ENCODE assay signal across 8 cellular contexts in the genomic region with DNA sequence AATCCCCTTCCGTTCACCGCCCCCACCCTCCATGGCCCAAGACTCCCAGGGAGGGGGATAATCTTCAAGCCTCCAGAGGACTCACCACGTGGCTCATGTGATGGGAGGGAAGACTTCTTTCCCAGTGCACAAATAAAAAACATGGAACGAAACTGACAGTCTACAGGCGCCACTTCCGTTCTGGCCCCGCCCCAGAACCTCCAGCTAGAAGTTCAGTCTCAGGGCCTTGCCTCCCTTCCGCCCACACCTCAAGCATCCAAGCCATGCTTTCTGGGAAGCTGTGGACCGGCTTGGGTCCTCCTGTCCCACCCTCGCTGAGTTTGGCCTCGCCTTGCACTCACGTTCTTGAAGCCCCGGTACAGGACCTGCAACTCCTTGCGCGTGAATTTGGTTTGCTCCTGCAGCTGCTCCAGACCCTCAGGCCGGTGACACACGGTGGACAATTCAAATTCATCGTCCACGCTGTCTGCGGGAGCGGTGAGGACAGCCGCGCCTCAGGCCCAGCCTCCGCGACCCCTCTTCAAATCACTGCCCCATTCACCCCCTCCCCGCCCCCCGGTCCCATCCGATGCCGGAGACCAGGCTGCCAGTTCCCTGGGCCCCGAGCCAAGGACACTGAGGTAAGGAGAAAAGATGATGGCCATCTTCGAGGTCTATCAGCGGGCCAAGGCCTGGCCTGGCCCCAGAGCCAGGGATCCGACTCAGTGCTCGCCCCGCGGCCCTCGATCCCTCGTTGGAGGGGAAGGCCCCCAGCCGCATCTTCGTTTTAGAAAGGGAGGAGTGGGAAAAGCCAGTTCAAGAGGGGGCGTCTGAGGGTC. TPM values are rescaled to one million over a fixed set of nuclear protein-coding genes. Genes with fewer than 3 reads are reported as not detected.
DNase-seq lines count a peak whose midpoint lies in the region; ATAC-seq, FAIRE-seq and TF ChIP-seq lines count a peak whose summit lies in the region.
"Had no signal": no experiment of that assay in that cellular context is flagged by ENCODE, and none has a peak within 500 bp of the region (broad histone marks: within the 10 kb centered on the region; RNA-seq: fewer than 3 reads in every experiment).

No MANE protein-coding gene starts in this region.

- POLR2A ChIA-PET in GM12878 (lab: Charles Lee) = interaction anchor here (0.5 to 4.5 kb wide), 3 partner anchors 9 to 12 kb away, joined by 3 to 33 read pairs (median 5); partner anchors contain the start of gene OGA

- H3K27me3 ChIP-seq in HUES48 (ENCODE audit: control insufficient read depth, insufficient read depth, low read length) (no peaks in the 10 kb centered on the region), GM12878 (replicated peaks in 1 of 2; ENCODE audit: control insufficient read depth in 2 of 2, insufficient read depth in 2 of 2, low read length in 1 of 2) (no peaks in the 10 kb centered on the region), stomach (no peaks in the 10 kb centered on the region)

- no peak for TF ChIP-seq RAD21 in GM12878 (IDR thresholded peaks at IDR 0.05; ENCODE audit: insufficient read depth, low read depth, low read length)

- DNase-seq in GM12878 (ENCODE audit: low read depth, low spot score) (no peak), left kidney (ENCODE audit: low read depth, low spot score) (peak; percentile 24), stomach (no peak), HK-2 (ENCODE audit: unreplicated experiment) (no peak), SIG-M5 treated with dmso at 0.1 percent for 504 hours (lab: John Stamatoyannopoulos, UW; ENCODE audit: unreplicated experiment) (no peak)
- DNase-seq: NCI-H446 had no signal

- TF ChIP-seq CTCF in GM12878 (IDR thresholded peaks at IDR 0.05 in 2 of 3, conservative IDR thresholded peaks at IDR 0.05 in 1 of 3; ENCODE audit: control insufficient read depth in 2 of 3, extremely low read depth in 1 of 3, insufficient read depth in 1 of 3, low read depth in 3 of 3, low read length in 3 of 3) = no peak
- no peak for TF ChIP-seq CTCF in stomach (IDR thresholded peaks at IDR 0.05)

- no peak for TF ChIP-seq POLR2A in GM12878 (IDR thresholded peaks at IDR 0.05; ENCODE audit: low read depth, low read length)
- TF ChIP-seq POLR2A in stomach (IDR thresholded peaks at IDR 0.05) = no peak

- H3K4me1 ChIP-seq in HUES48 (ENCODE audit: control insufficient read depth, insufficient read depth, low read length) (no peaks in the 10 kb centered on the region; the same call in 1 of the 2 replicates), GM12878 (ENCODE audit: control insufficient read depth, insufficient read depth, low read length) (peaks cover 19% of the 10 kb centered on the region), stomach (peaks cover 17 to 36% (median 25%) of the 10 kb centered on the region in 4 donors)

- H3K9ac ChIP-seq in HUES48 (ENCODE audit: low read depth, low read length) (no peak overlapping the region), GM12878 (ENCODE audit: control insufficient read depth, insufficient read depth, low read length) (no peak overlapping the region)

- 75% methylated on average over 40 of the region's 41 CpGs for WGBS in GM12878 (ENCODE audit: insufficient coverage, insufficient replicate concordance, low lambda C conversion rate, missing lambda C conversion rate)
- 55 to 67% (median 63%) methylated on average over 38 to 41 of the region's 41 CpGs for WGBS in stomach, 5 donors

- no TSS peak for BruUV-seq in GM12878 (replicated peaks; lab: Mats Ljungman, UMichigan)

- H3K4me3 ChIP-seq in HUES48 (ENCODE audit: low read depth, low read length) (peak overlapping the region; percentile 55), GM12878 (no peak overlapping the region), stomach (peak overlapping the region; percentile 50 to 68 (median 56))

- no peaks in the 10 kb centered on the region for H3K79me2 ChIP-seq in GM12878 (ENCODE audit: control insufficient read depth, insufficient read depth, low read length)

- H3K27ac ChIP-seq in HUES48 (ENCODE audit: low read depth, low read length) (no peak overlapping the region), GM12878 (ENCODE audit: control insufficient read depth, insufficient read depth) (no peak overlapping the region), stomach (peak overlapping the region in 2 of 5 donors; percentile 48 to 81)

- CTCF ChIA-PET in GM12878 (lab: Yijun Ruan, JAX) = no interaction called here

- ATAC-seq in GM12878 (no peak), HG03175 (IDR thresholded peaks at IDR 0.05; ENCODE audit: unreplicated experiment) (no peak)

- SMC1A ChIA-PET in GM12878 (lab: Charles Lee; ENCODE audit: uncharacterized antibody, unreplicated experiment) = interaction anchor here (0.6 to 2.2 kb wide), 6 partner anchors 10 to 226 kb away, joined by 3 to 13 read pairs (median 4); partner anchors contain the start of gene OGA

- no peak for FAIRE-seq in GM12878 (lab: Jason Lieb, UNC)

- H3K9me3 ChIP-seq in HUES48 (ENCODE audit: control insufficient read depth, insufficient read depth, low read length) (no peaks in the 10 kb centered on the region), GM12878 (replicated peaks; ENCODE audit: control insufficient read depth, insufficient read depth, low read length) (no peaks in the 10 kb centered on the region), stomach (no peaks in the 10 kb centered on the region)

- intact Hi-C loops in GM12878 (cut with micrococcal nuclease; ENCODE audit: unreplicated experiment) = no loop called here
- intact Hi-C loops in stomach (cut with DNase I; ENCODE audit: low total_unique reads) = no loop called here

- H3K36me3 ChIP-seq in HUES48 (ENCODE audit: control insufficient read depth, insufficient read depth, low read length) (0 out of 2 replicates have a peak, but pooled peaks cover 3% of the 10 kb centered on the region), GM12878 (ENCODE audit: control insufficient read depth in 2 of 2, insufficient read depth in 2 of 2, low read length in 1 of 2) (peaks cover 0 to 4% of the 10 kb centered on the region in 2 experiments; a peak in 1 of 4 replicates), stomach (peaks cover 0 to 12% (median 8%) of the 10 kb centered on the region in 4 donors)

- H2AFZ ChIP-seq in GM12878 (ENCODE audit: control insufficient read depth, low read depth, low read length) = no peak overlapping the region

- in situ Hi-C loops in GM12878 (cut with MboI) = no loop called here

- no peaks in the 10 kb centered on the region for H4K20me1 ChIP-seq in GM12878 (ENCODE audit: control insufficient read depth, insufficient read depth)

- peak overlapping the region; percentile 85; the same call in 1 of the 2 replicates for H3K4me2 ChIP-seq in GM12878 (ENCODE audit: control insufficient read depth, insufficient read depth)

- TF ChIP-seq EP300 in GM12878 (IDR thresholded peaks at IDR 0.05; ENCODE audit: borderline replicate concordance in 1 of 2, control insufficient read depth in 1 of 2, low read depth in 2 of 2, low read length in 2 of 2) (no peak), stomach (IDR thresholded peaks at IDR 0.05) (no peak)

- RAD21 ChIA-PET in GM12878 (lab: Charles Lee; ENCODE audit: unreplicated experiment) = interaction anchor here (0.7 to 1.5 kb wide), 7 partner anchors 10 to 180 kb away, joined by 3 to 15 read pairs (median 5); partner anchors contain the start of gene OGA

RNA-seq across cellular contexts. Expression of gene OGA, which starts 10.7 kb away (rescaled TPM):
- total RNA-seq in GM12878 (2013; cell fraction: nucleolus; rRNA removed) = 764 and 795 TPM in 2 replicates
- total RNA-seq in GM12878 (2014; rRNA removed) (82.5 and 101 TPM in 2 replicates), GM12878 (2014; rRNA removed; fragmentation: Illumina TruSeq; extraction: Trizol) (107 and 115 TPM in 2 replicates), GM12878 (2021) (75.1 and 87.8 TPM in 2 replicates), stomach (100 to 1,000 TPM; 123 to 312 (median 233) TPM)
- 114 TPM for polyA plus RNA-seq in GM12878 (2011; ENCODE audit: low read depth)
- polyA plus RNA-seq in GM12878 (2011; rRNA removed) (145 and 214 TPM in 2 replicates), GM12878 (2014; fragmentation: Illumina TruSeq; extraction: Trizol) (111 and 154 TPM in 2 replicates), GM12878 (2014; fragmentation: Nextera tagmentation; extraction: Ambion mirVana) (10 to 100 TPM; 23.0 to 28.3 TPM), GM12878 (2014; rRNA removed) (81.0 and 90.3 TPM in 2 replicates), GM12878 (2016; fragmentation: Nextera tagmentation; extraction: Ambion mirVana) (10 to 100 TPM; 54.3 to 57.9 TPM), stomach (10 to 100 TPM; 18.9 to 41.7 (median 28.0) TPM)
- polyA plus RNA-seq in GM12878 (2011; cell fraction: cytosol; rRNA removed) = 40.0 and 48.8 TPM in 2 replicates
- 145 and 164 TPM in 2 replicates for polyA plus RNA-seq in GM12878 (2011; cell fraction: nucleus; rRNA removed)
- 134 and 139 TPM in 2 replicates for polyA plus RNA-seq in GM12878 (2012)
- polyA minus RNA-seq in GM12878 (2011; rRNA and poly(A)+ RNA removed) = 82.2 and 106 TPM in 2 replicates
- 43.4 and 46.9 TPM in 2 replicates for polyA minus RNA-seq in GM12878 (2011; cell fraction: cytosol; rRNA and poly(A)+ RNA removed)
- 57.9 and 58.9 TPM in 2 replicates for polyA minus RNA-seq in GM12878 (2011; cell fraction: nucleus; rRNA and poly(A)+ RNA removed)

RNA-seq across cellular contexts. Expression of gene KCNIP2, which starts 14.7 kb away (rescaled TPM):
- 32.3 and 34.5 TPM in 2 replicates for total RNA-seq in GM12878 (2013; cell fraction: nucleolus; rRNA removed)
- total RNA-seq in GM12878 (2014; rRNA removed) = 1.0 and 1.5 TPM in 2 replicates
- total RNA-seq in GM12878 (2014; rRNA removed; fragmentation: Illumina TruSeq; extraction: Trizol) = 1.3 and 1.4 TPM in 2 replicates
- 1.8 and 3.6 TPM in 2 replicates for total RNA-seq in GM12878 (2021)
- polyA plus RNA-seq in GM12878 (2011; ENCODE audit: low read depth) = 3.4 TPM
- polyA plus RNA-seq in GM12878 (2011; rRNA removed) = 3.4 and 4.3 TPM in 2 replicates
- polyA plus RNA-seq in GM12878 (2011; cell fraction: cytosol; rRNA removed) = 2.8 and 3.5 TPM in 2 replicates
- polyA plus RNA-seq in GM12878 (2011; cell fraction: nucleus; rRNA removed) = 19.1 and 26.5 TPM in 2 replicates
- 4.7 and 5.4 TPM in 2 replicates for polyA plus RNA-seq in GM12878 (2012)
- 2.6 and 2.7 TPM in 2 replicates for polyA plus RNA-seq in GM12878 (2014; fragmentation: Illumina TruSeq; extraction: Trizol)
- polyA plus RNA-seq in GM12878 (2014; fragmentation: Nextera tagmentation; extraction: Ambion mirVana) = 1 to 10 TPM in 1 of 2 experiments, under 1 TPM in 1; 0.46 to 1.3 TPM
- 2.1 and 2.3 TPM in 2 replicates for polyA plus RNA-seq in GM12878 (2014; rRNA removed)
- polyA plus RNA-seq in GM12878 (2016; fragmentation: Nextera tagmentation; extraction: Ambion mirVana) = 1 to 10 TPM; 1.3 to 1.8 TPM
- 3.3 and 3.5 TPM in 2 replicates for polyA minus RNA-seq in GM12878 (2011; rRNA and poly(A)+ RNA removed)
- 1.2 TPM in 1 of 2 replicates, not detected in the other for polyA minus RNA-seq in GM12878 (2011; cell fraction: cytosol; rRNA and poly(A)+ RNA removed)
- polyA minus RNA-seq in GM12878 (2011; cell fraction: nucleus; rRNA and poly(A)+ RNA removed) = 2.7 and 3.9 TPM in 2 replicates
- total RNA-seq in stomach = 1 to 10 TPM in 3 of 5 donors, not detected in 2; 1.2 to 5.7 (median 2.4) TPM
- polyA plus RNA-seq in stomach = 1 to 10 TPM in 1 of 3 donors, under 1 TPM in 1, not detected in 1; 0.62 to 1.3 TPM

RNA-seq across cellular contexts. Expression of gene NPM3, which starts 45.7 kb away (rescaled TPM):
- total RNA-seq in GM12878 (2013; cell fraction: nucleolus; rRNA removed) = 6.9 and 11.1 TPM in 2 replicates
- total RNA-seq in GM12878 (2014; rRNA removed) (146 and 149 TPM in 2 replicates), GM12878 (2014; rRNA removed; fragmentation: Illumina TruSeq; extraction: Trizol) (102 and 106 TPM in 2 replicates), GM12878 (2021) (113 and 118 TPM in 2 replicates), stomach (10 to 100 TPM in 3 of 5 donors, 1 to 10 TPM in 1, not detected in 1; 2.3 to 68.1 (median 32.6) TPM)
- polyA plus RNA-seq in GM12878 (2011; ENCODE audit: low read depth) = 16.8 TPM
- polyA plus RNA-seq in GM12878 (2011; rRNA removed) (39.6 and 84.5 TPM in 2 replicates), GM12878 (2014; fragmentation: Illumina TruSeq; extraction: Trizol) (78.2 and 171 TPM in 2 replicates), GM12878 (2014; fragmentation: Nextera tagmentation; extraction: Ambion mirVana) (10 to 100 TPM; 19.7 to 49.6 TPM), GM12878 (2014; rRNA removed) (127 and 145 TPM in 2 replicates), GM12878 (2016; fragmentation: Nextera tagmentation; extraction: Ambion mirVana) (10 to 100 TPM; 13.0 to 13.2 TPM), stomach (10 to 100 TPM; 22.0 to 30.2 (median 26.0) TPM)
- polyA plus RNA-seq in GM12878 (2011; cell fraction: cytosol; rRNA removed) = 149 and 172 TPM in 2 replicates
- polyA plus RNA-seq in GM12878 (2011; cell fraction: nucleus; rRNA removed) = 69.2 and 88.2 TPM in 2 replicates
- polyA plus RNA-seq in GM12878 (2012) = 54.8 and 56.4 TPM in 2 replicates
- polyA minus RNA-seq in GM12878 (2011; rRNA and poly(A)+ RNA removed) = 38.4 and 70.9 TPM in 2 replicates
- polyA minus RNA-seq in GM12878 (2011; cell fraction: cytosol; rRNA and poly(A)+ RNA removed) = 14.9 and 23.0 TPM in 2 replicates
- polyA minus RNA-seq in GM12878 (2011; cell fraction: nucleus; rRNA and poly(A)+ RNA removed) = 6.9 and 9.1 TPM in 2 replicates

RNA-seq across cellular contexts. Expression of gene FGF8, which starts 53.0 kb away (rescaled TPM):
- not detected in 2 replicates for total RNA-seq in GM12878 (2013; cell fraction: nucleolus; rRNA removed)
- not detected in 2 replicates for total RNA-seq in GM12878 (2014; rRNA removed)
- not detected in 2 replicates for total RNA-seq in GM12878 (2014; rRNA removed; fragmentation: Illumina TruSeq; extraction: Trizol)
- not detected in 2 replicates for total RNA-seq in GM12878 (2021)
- polyA plus RNA-seq in GM12878 (2011; ENCODE audit: low read depth) = not detected
- 0.08 TPM in 1 of 2 replicates, not detected in the other for polyA plus RNA-seq in GM12878 (2011; rRNA removed)
- polyA plus RNA-seq in GM12878 (2011; cell fraction: cytosol; rRNA removed) = 0.15 and 0.19 TPM in 2 replicates
- 0.85 TPM in 2 replicates for polyA plus RNA-seq in GM12878 (2011; cell fraction: nucleus; rRNA removed)
- not detected in 2 replicates for polyA plus RNA-seq in GM12878 (2012)
- polyA plus RNA-seq in GM12878 (2014; fragmentation: Illumina TruSeq; extraction: Trizol) = not detected in 2 replicates
- not detected for polyA plus RNA-seq in GM12878 (2014; fragmentation: Nextera tagmentation; extraction: Ambion mirVana)
- polyA plus RNA-seq in GM12878 (2014; rRNA removed) = 0.17 TPM in 1 of 2 replicates, not detected in the other
- polyA plus RNA-seq in GM12878 (2016; fragmentation: Nextera tagmentation; extraction: Ambion mirVana) = under 1 TPM in 1 of 2 experiments, not detected in 1; 0.43 TPM
- 0.26 TPM in 1 of 2 replicates, not detected in the other for polyA minus RNA-seq in GM12878 (2011; rRNA and poly(A)+ RNA removed)
- polyA minus RNA-seq in GM12878 (2011; cell fraction: cytosol; rRNA and poly(A)+ RNA removed) = not detected in 2 replicates
- not detected in 2 replicates for polyA minus RNA-seq in GM12878 (2011; cell fraction: nucleus; rRNA and poly(A)+ RNA removed)
- total RNA-seq in stomach = not detected
- polyA plus RNA-seq in stomach = not detected
